Comparison of ENCODE assay signal across 28 cellular contexts in genomic region chr7:155387066-155387620, GRCh38.
"Had no signal": no experiment of that assay in that cellular context is flagged by ENCODE, and none has a peak within 500 bp of the region (broad histone marks: within the 10 kb centered on the region; RNA-seq: fewer than 3 reads in every experiment).

No MANE protein-coding gene starts in this region.

- H3K4me1 Mint-ChIP-seq: neural crest cell had no signal

- H2AFZ ChIP-seq: parathyroid adenoma had no signal

- H3K27me3 ChIP-seq: right atrium auricular region, testis had no signal

- H3K27ac Mint-ChIP-seq: naive B cell; nephron progenitor cell; stimulated activated memory B cell treated with anti-CD40 and anti-IgM and Interleukin-4, amounts not matched to agents 10 μg/mL and 1 μg/mL and 100 μg/mL, for 72 hours; stimulated activated naive CD8-positive, alpha-beta T cell treated with anti-CD3 and anti-CD28 coated beads, Interleukin-15, Interleukin-2, amounts not matched to agents 100 ng/mL and 50 ng/mL, for 24 hours had no signal

- H3K9me3 Mint-ChIP-seq: naive B cell; naive thymus-derived CD8-positive, alpha-beta T cell; nephron progenitor cell; neural crest cell; stimulated activated memory B cell treated with anti-CD40 and anti-IgM and Interleukin-4, amounts not matched to agents 10 μg/mL and 1 μg/mL and 100 μg/mL, for 72 hours; stimulated activated naive CD8-positive, alpha-beta T cell treated with anti-CD3 and anti-CD28 coated beads, Interleukin-15, Interleukin-2, amounts not matched to agents 100 ng/mL and 50 ng/mL, for 24 hours had no signal

- H3K9ac ChIP-seq: parathyroid adenoma had no signal

- H3K27ac ChIP-seq: ovary, parathyroid adenoma, prostate gland, right atrium auricular region, right lobe of liver, sigmoid colon, suprapubic skin, testis, tibial artery, transverse colon, upper lobe of left lung, vagina had no signal

- H3K36me3 Mint-ChIP-seq: naive B cell; stimulated activated memory B cell treated with anti-CD40 and anti-IgM and Interleukin-4, amounts not matched to agents 10 μg/mL and 1 μg/mL and 100 μg/mL, for 72 hours had no signal

- DNase-seq: naive B cell; nephron progenitor cell; occipital lobe; ovary; retina; sigmoid colon; small intestine; stimulated activated CD4-positive, alpha-beta T cell treated with anti-CD3 and anti-CD28 coated beads, Interleukin-12 subunit alpha, Interleukin-12 subunit beta, amount 100 ng/mL, for 4 hours; stimulated activated CD4-positive, alpha-beta T cell treated with anti-CD3 and anti-CD28 coated beads, Interleukin-1b, Interleukin-23, amount 100 ng/mL, for 48 hours; stimulated activated CD4-positive, alpha-beta T cell treated with anti-CD3 and anti-CD28 coated beads, Interleukin-4, amount 100 ng/mL, for 1 hour; stimulated activated CD4-positive, alpha-beta T cell treated with anti-CD3 and anti-CD28 coated beads, Interleukin-4, amount 100 ng/mL, for 4 hours; stimulated activated CD8-positive, alpha-beta memory T cell treated with anti-CD3 and anti-CD28 coated beads, Interleukin-4, amount 100 ng/mL, for 48 hours; stimulated activated naive CD4-positive, alpha-beta T cell; substantia nigra; testis; tibial artery; transverse colon; upper lobe of left lung had no signal

- ATAC-seq: naive thymus-derived CD8-positive, alpha-beta T cell; right lobe of liver; stimulated activated memory B cell treated with anti-CD40 and anti-IgM and Interleukin-4, amounts not matched to agents 10 μg/mL and 1 μg/mL and 100 μg/mL, for 72 hours had no signal

- H3K4me1 ChIP-seq: parathyroid adenoma had no signal

- H3K9me3 ChIP-seq: ovary, prostate gland, right atrium auricular region, right lobe of liver, sigmoid colon, suprapubic skin, testis, tibial artery, transverse colon, upper lobe of left lung, vagina had no signal

- H3K79me2 ChIP-seq: parathyroid adenoma had no signal

- H3K4me3 Mint-ChIP-seq: naive B cell; naive thymus-derived CD8-positive, alpha-beta T cell; nephron progenitor cell; neural crest cell; stimulated activated memory B cell treated with anti-CD40 and anti-IgM and Interleukin-4, amounts not matched to agents 10 μg/mL and 1 μg/mL and 100 μg/mL, for 72 hours; stimulated activated naive CD8-positive, alpha-beta T cell treated with anti-CD3 and anti-CD28 coated beads, Interleukin-15, Interleukin-2, amounts not matched to agents 100 ng/mL and 50 ng/mL, for 24 hours had no signal

- H3K4me3 ChIP-seq: ovary, prostate gland, right atrium auricular region, right lobe of liver, sigmoid colon, suprapubic skin, testis, tibial artery, transverse colon, upper lobe of left lung, vagina had no signal

- H3K36me3 ChIP-seq: ovary, prostate gland, right atrium auricular region, right lobe of liver, sigmoid colon, suprapubic skin, tibial artery, transverse colon, upper lobe of left lung, vagina had no signal
